ENCODE assay signal across 8 cellular contexts in the genomic region with DNA sequence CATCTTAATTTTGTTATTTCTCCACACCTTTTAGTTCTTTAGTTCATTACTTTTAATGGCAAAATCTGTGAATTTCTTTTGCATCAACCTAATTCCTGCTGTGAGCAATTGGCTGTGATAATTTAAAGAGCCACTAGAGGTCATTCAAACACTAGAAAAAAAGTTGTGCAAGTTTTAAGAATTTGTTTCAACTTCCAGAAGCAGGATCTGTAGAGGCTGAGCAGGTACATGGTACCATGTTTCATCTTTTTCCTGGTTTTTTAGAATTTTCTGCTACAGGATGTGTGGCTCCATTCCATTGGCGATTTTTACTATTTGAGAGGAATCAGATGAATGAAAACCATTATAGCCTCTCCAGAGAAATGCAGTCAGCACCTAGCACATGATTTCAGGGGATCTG. TPM values are rescaled to one million over a fixed set of nuclear protein-coding genes. Genes with fewer than 3 reads are reported as not detected.
A peak's percentile ranks its signal among the peaks of the same experiment; 100 is the strongest.
DNase-seq lines count a peak whose midpoint lies in the region; ATAC-seq, FAIRE-seq and TF ChIP-seq lines count a peak whose summit lies in the region.
"Not testable (repeated sequence)": the region's sequence is repeated elsewhere in the genome, so short reads cannot be mapped to it uniquely, and the experiment has no call there.

No MANE protein-coding gene starts in this region.

- H3K4me3 ChIP-seq in AG09309 (ENCODE audit: control insufficient read depth, low read depth, low read length); Loucy (ENCODE audit: low read length, poor library complexity, severe bottlenecking); brain microvascular endothelial cell (ENCODE audit: low read depth, low read length); fibroblast of mammary gland (ENCODE audit: control insufficient read depth, low read depth, low read length); left lung: not testable (repeated sequence)

- H2AFZ ChIP-seq in Loucy (ENCODE audit: low read length), result not testable (repeated sequence)

- not testable (repeated sequence) for H3K9me2 ChIP-seq in Loucy (replicated peaks; ENCODE audit: low read depth, low read length)

- not testable (repeated sequence) for H3K4me2 ChIP-seq in Loucy (ENCODE audit: low read depth, low read length, poor library complexity, severe bottlenecking)

- H4K20me1 ChIP-seq in Loucy (ENCODE audit: insufficient read depth, low read length, poor library complexity, severe bottlenecking), result peaks cover 42% of the 10 kb centered on the region

- H3K36me3 ChIP-seq in Loucy (ENCODE audit: insufficient read depth, low read length), result peaks cover 84% of the 10 kb centered on the region
- not testable (repeated sequence) for H3K36me3 ChIP-seq in brain microvascular endothelial cell (replicated peaks); left lung

- intact Hi-C loops in left lung (cut with DNase I), result not testable (repeated sequence)

- H3K9me3 ChIP-seq in Loucy (ENCODE audit: insufficient read depth, low read depth, low read length); left lung: not testable (repeated sequence)

- in situ Hi-C loops in brain microvascular endothelial cell (cut with HindIII; ENCODE audit: low pct_ligation_motif_present, low sequenced_read_pairs), result not testable (repeated sequence)

- peaks cover 76% of the 10 kb centered on the region for H3K79me2 ChIP-seq in Loucy (ENCODE audit: insufficient read depth, low read length)

- H3F3A ChIP-seq in Loucy (ENCODE audit: low read depth), result not testable (repeated sequence)

- ATAC-seq in left lung, result not testable (repeated sequence)

- H3K27me3 ChIP-seq in Loucy (ENCODE audit: insufficient read depth, low read length, poor library complexity, severe bottlenecking); brain microvascular endothelial cell (replicated peaks); left lung: not testable (repeated sequence)

- not testable (repeated sequence) for H3K27ac ChIP-seq in brain microvascular endothelial cell, left lung

- H3K9ac ChIP-seq in Loucy (ENCODE audit: low read depth, low read length, poor library complexity, severe bottlenecking), result not testable (repeated sequence)

- peak; percentile 42 for TF ChIP-seq CTCF in AG09309 (IDR thresholded peaks at IDR 0.05; ENCODE audit: control insufficient read depth, insufficient read depth, low read depth, low read length, missing control alignments)
- peak; percentile 73 for TF ChIP-seq CTCF in Loucy (conservative IDR thresholded peaks at IDR 0.05; ENCODE audit: low read length)
- TF ChIP-seq CTCF in brain microvascular endothelial cell (IDR thresholded peaks at IDR 0.05; ENCODE audit: low read depth, low read length, missing control alignments), result peak; percentile 29
- peak; percentile 25 for TF ChIP-seq CTCF in fibroblast of mammary gland (conservative IDR thresholded peaks at IDR 0.05; ENCODE audit: control insufficient read depth, insufficient read depth, low read depth, low read length)
- TF ChIP-seq CTCF in left lung (IDR thresholded peaks at IDR 0.05), result peak; percentile 34 to 48

- DNase-seq in AG09309 (ENCODE audit: low read depth); fibroblast of mammary gland (ENCODE audit: low read depth); left lung: not testable (repeated sequence)
- DNase-seq in RKO (ENCODE audit: low spot score) (peak; percentile 7), brain microvascular endothelial cell (peak; percentile 11), renal cortical epithelial cell (ENCODE audit: low read depth) (peak; percentile 27)

- not testable (repeated sequence) for H3K4me1 ChIP-seq in Loucy (ENCODE audit: insufficient read depth, low read length, poor library complexity, severe bottlenecking); left lung

- peak; percentile 89 for FAIRE-seq in G401.6 (lab: Jason Lieb, UNC)

RNA-seq across cellular contexts. Expression of gene GOLGA8H, which starts 57.3 kb away (rescaled TPM):
- total RNA-seq in left lung (1 to 10 TPM in 1 of 2 donors, under 1 TPM in 1; 0.55 to 1.1 TPM), renal cortical epithelial cell (0.69 and 0.99 TPM in 2 replicates)
